26 cellular contexts compared by ENCODE assay signal in the genomic region with DNA sequence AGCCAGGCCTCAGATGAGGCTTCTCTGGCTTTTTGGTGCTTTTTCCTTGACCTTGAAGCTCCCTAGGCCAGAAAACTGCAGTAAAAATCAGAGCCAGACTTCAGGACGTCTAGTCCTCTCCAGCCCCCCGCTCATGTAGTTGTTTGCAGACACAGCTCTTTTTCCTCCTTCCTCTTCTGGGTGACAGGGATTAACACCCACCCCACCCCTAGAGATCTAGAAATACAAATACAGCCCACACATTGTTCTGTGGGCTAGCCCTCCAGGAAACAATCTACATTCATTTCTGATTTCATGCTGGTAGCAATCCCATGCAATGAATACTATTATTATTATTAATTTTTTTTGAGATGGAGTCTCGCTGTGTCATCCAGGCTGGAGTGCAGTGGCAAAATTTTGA.
"Had no signal": no experiment of that assay in that cellular context is flagged by ENCODE, and none has a peak within 500 bp of the region (broad histone marks: within the 10 kb centered on the region; RNA-seq: fewer than 3 reads in every experiment).

No MANE protein-coding gene starts in this region.

- H3K27ac ChIP-seq: ascending aorta, body of pancreas had no signal

- DNase-seq: activated CD4-positive, alpha-beta T cell treated with anti-CD3 and anti-CD28 coated beads for 48 hours; activated CD4-positive, alpha-beta T cell treated with anti-CD3 and anti-CD28 coated beads, Interleukin-2, amount 50 U/mL, for 4 hours; activated CD4-positive, CD25-positive, alpha-beta regulatory T cell treated with anti-CD3 and anti-CD28 coated beads, Interleukin-2, amount 50 U/mL, for 72 hours; activated CD8-positive, alpha-beta memory T cell treated with anti-CD3 and anti-CD28 coated beads, Interleukin-2, amount 50 U/mL, for 48 hours; activated CD8-positive, alpha-beta T cell treated with anti-CD3 and anti-CD28 coated beads, Interleukin-2, amount 10 ng/mL, durations not matched to agents 7 days and 5 days; activated effector memory CD4-positive, alpha-beta T cell treated with Interleukin-2 at 50 U/mL for 16 hours; activated naive CD4-positive, alpha-beta T cell; activated naive CD8-positive, alpha-beta T cell treated with anti-CD3 and anti-CD28 coated beads, Interleukin-2, amount 50 U/mL, for 24 hours; activated T-cell treated with anti-CD3 and anti-CD28 coated beads, Interleukin-2, amount 50 U/mL, for 24 hours; amniotic stem cell; body of pancreas; Kasumi-1; KBM-7; NCI-H1048; NCI-H146; NCI-H187 treated with DMSO at 0.1 percent for 48 hours; NCI-H2081 treated with DMSO at 0.1 percent for 48 hours; NCI-H446; NCI-H524; Peyer's patch; SHP77 treated with DMSO at 0.1 percent for 48 hours; T-helper 2 cell; T1000 had no signal

- H3K36me3 ChIP-seq: ascending aorta, Peyer's patch had no signal

- H3K27me3 ChIP-seq: ascending aorta, body of pancreas, Peyer's patch had no signal

- ATAC-seq: activated CD8-positive, alpha-beta T cell treated with anti-CD3 and anti-CD28 coated beads, Interleukin-2, amount 10 ng/mL, durations not matched to agents 7 days and 5 days; activated naive CD4-positive, alpha-beta T cell treated with anti-CD3 and anti-CD28 coated beads, Interleukin-2, amount 50 U/mL, for 72 hours; activated naive CD8-positive, alpha-beta T cell treated with anti-CD3 and anti-CD28 coated beads, Interleukin-2, amount 50 U/mL, for 24 hours; body of pancreas; WTC11 had no signal

- H3K9me3 ChIP-seq: ascending aorta, body of pancreas, Peyer's patch had no signal

- H3K4me3 ChIP-seq: ascending aorta, body of pancreas, Peyer's patch had no signal

- H3K4me1 ChIP-seq: ascending aorta, body of pancreas had no signal
